ENCODE assay signal across 1 cellular context in the genomic region with DNA sequence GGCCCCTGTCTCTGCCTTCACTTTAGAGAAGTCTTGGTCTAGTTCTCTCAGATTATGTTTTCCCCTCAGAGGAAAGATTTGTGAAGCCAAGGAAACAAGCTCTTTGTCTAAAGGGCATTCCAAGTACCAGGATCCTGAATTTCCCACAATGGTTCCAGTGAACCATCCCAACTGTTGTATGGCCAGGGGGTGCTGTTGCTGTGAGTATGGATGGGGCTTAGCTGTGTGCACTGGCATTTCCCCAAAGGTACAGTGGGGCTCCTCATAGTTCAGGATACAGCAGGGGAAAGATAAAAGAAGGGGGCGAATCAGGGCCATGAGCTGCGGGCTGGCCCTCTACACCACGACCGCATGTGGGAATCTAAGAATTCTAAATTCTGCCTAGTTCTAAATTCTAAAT.
TF ChIP-seq lines count a peak whose summit lies in the region.

No MANE protein-coding gene starts in this region.

TF ChIP-seq in GM23338, 12 proteins besides CTCF, POLR2A, EP300 and RAD21 (continued from another document):
- TF ChIP-seq, protein P1, sequence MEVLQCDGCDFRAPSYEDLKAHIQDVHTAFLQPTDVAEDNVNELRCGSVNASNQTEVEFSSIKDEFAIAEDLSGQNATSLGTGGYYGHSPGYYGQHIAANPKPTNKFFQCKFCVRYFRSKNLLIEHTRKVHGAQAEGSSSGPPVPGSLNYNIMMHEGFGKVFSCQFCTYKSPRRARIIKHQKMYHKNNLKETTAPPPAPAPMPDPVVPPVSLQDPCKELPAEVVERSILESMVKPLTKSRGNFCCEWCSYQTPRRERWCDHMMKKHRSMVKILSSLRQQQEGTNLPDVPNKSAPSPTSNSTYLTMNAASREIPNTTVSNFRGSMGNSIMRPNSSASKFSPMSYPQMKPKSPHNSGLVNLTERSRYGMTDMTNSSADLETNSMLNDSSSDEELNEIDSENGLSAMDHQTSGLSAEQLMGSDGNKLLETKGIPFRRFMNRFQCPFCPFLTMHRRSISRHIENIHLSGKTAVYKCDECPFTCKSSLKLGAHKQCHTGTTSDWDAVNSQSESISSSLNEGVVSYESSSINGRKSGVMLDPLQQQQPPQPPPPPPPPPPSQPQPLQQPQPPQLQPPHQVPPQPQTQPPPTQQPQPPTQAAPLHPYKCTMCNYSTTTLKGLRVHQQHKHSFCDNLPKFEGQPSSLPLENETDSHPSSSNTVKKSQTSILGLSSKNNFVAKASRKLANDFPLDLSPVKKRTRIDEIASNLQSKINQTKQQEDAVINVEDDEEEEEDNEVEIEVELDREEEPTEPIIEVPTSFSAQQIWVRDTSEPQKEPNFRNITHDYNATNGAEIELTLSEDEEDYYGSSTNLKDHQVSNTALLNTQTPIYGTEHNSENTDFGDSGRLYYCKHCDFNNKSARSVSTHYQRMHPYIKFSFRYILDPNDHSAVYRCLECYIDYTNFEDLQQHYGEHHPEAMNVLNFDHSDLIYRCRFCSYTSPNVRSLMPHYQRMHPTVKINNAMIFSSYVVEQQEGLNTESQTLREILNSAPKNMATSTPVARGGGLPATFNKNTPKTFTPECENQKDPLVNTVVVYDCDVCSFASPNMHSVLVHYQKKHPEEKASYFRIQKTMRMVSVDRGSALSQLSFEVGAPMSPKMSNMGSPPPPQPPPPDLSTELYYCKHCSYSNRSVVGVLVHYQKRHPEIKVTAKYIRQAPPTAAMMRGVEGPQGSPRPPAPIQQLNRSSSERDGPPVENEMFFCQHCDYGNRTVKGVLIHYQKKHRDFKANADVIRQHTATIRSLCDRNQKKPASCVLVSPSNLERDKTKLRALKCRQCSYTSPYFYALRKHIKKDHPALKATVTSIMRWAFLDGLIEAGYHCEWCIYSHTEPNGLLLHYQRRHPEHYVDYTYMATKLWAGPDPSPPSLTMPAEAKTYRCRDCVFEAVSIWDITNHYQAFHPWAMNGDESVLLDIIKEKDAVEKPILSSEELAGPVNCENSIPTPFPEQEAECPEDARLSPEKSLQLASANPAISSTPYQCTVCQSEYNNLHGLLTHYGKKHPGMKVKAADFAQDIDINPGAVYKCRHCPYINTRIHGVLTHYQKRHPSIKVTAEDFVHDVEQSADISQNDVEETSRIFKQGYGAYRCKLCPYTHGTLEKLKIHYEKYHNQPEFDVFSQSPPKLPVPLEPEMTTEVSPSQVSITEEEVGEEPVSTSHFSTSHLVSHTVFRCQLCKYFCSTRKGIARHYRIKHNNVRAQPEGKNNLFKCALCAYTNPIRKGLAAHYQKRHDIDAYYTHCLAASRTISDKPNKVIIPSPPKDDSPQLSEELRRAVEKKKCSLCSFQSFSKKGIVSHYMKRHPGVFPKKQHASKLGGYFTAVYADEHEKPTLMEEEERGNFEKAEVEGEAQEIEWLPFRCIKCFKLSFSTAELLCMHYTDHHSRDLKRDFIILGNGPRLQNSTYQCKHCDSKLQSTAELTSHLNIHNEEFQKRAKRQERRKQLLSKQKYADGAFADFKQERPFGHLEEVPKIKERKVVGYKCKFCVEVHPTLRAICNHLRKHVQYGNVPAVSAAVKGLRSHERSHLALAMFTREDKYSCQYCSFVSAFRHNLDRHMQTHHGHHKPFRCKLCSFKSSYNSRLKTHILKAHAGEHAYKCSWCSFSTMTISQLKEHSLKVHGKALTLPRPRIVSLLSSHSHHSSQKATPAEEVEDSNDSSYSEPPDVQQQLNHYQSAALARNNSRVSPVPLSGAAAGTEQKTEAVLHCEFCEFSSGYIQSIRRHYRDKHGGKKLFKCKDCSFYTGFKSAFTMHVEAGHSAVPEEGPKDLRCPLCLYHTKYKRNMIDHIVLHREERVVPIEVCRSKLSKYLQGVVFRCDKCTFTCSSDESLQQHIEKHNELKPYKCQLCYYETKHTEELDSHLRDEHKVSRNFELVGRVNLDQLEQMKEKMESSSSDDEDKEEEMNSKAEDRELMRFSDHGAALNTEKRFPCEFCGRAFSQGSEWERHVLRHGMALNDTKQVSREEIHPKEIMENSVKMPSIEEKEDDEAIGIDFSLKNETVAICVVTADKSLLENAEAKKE (CRISPR knock-in tag; IDR thresholded peaks at IDR 0.05) = no peak
- TF ChIP-seq EZH2 (IDR thresholded peaks at IDR 0.05; ENCODE audit: low read depth, unreplicated experiment) (no peak), STAT1 (IDR thresholded peaks at IDR 0.05; ENCODE audit: unreplicated experiment) (no peak), JUNB (IDR thresholded peaks at IDR 0.05; ENCODE audit: unreplicated experiment) (no peak)
TF ChIP-seq in GM23338: peak in this region for 0.
